In genomic region chrX:37571426-37572111, GRCh38 we compare ENCODE assay signal across 8 cellular contexts. TPM values are rescaled to one million over a fixed set of nuclear protein-coding genes. Genes with fewer than 3 reads are reported as not detected.
DNase-seq lines count a peak whose midpoint lies in the region; TF ChIP-seq lines count a peak whose summit lies in the region.
"Not testable (repeated sequence)": the region's sequence is repeated elsewhere in the genome, so short reads cannot be mapped to it uniquely, and the experiment has no call there.

LANCL3 (plus strand) TSS chrX:37571661; CDS start chrX:37571871, 210 bp downstream.

- peak within 1 kb of the TSS; percentile 83 for H3K4me3 Mint-ChIP-seq in Calu3 (ENCODE audit: low read depth, unreplicated experiment)
- H3K4me3 Mint-ChIP-seq in activated T-cell treated with anti-CD3 and anti-CD28 coated beads, Interleukin-2, amount 50 U/mL, for 24 hours = peak within 1 kb of the TSS; percentile 54
- peak within 1 kb of the TSS; percentile 75 for H3K4me3 Mint-ChIP-seq in stimulated activated naive CD8-positive, alpha-beta T cell treated with anti-CD3 and anti-CD28 coated beads, Interleukin-15, Interleukin-2, amounts not matched to agents 100 ng/mL and 50 ng/mL, for 24 hours

- peaks cover 15% of the 10 kb centered on the region for H3K4me1 Mint-ChIP-seq in Calu3 (ENCODE audit: low read depth, unreplicated experiment)
- not testable (repeated sequence) for H3K4me1 Mint-ChIP-seq in activated T-cell treated with anti-CD3 and anti-CD28 coated beads, Interleukin-2, amount 50 U/mL, for 24 hours (ENCODE audit: low read depth); stimulated activated naive CD8-positive, alpha-beta T cell treated with anti-CD3 and anti-CD28 coated beads, Interleukin-15, Interleukin-2, amounts not matched to agents 100 ng/mL and 50 ng/mL, for 24 hours (ENCODE audit: low read depth)

- H3K4me3 ChIP-seq in HL-60 (replicated peaks; ENCODE audit: insufficient read depth, low read length) (peak within 1 kb of the TSS; percentile 35), Peyer's patch (peak within 1 kb of the TSS in 3 of 4 donors; percentile 20 to 52 (median 47)), choroid plexus epithelial cell (ENCODE audit: low read depth, low read length) (peak within 1 kb of the TSS; percentile 18), iPS DF 6.9 (ENCODE audit: low read length) (peak within 1 kb of the TSS; percentile 25; the same call in 1 of the 2 replicates), neural cell (ENCODE audit: low read length) (peak within 1 kb of the TSS; percentile 61)

- H3K27ac ChIP-seq in HL-60 (replicated peaks); iPS DF 6.9 (ENCODE audit: low read length); neural cell (ENCODE audit: low read length): not testable (repeated sequence)
- peak within 1 kb of the TSS in 1 of 4 donors; percentile 25 for H3K27ac ChIP-seq in Peyer's patch

- H3F3A ChIP-seq in neural cell (ENCODE audit: insufficient read depth, low read length, poor library complexity, severe bottlenecking) = not testable (repeated sequence)

- H3K27ac Mint-ChIP-seq in Calu3 (ENCODE audit: unreplicated experiment) = peak within 1 kb of the TSS; percentile 25
- H3K27ac Mint-ChIP-seq in activated T-cell treated with anti-CD3 and anti-CD28 coated beads, Interleukin-2, amount 50 U/mL, for 24 hours = not testable (repeated sequence)
- H3K27ac Mint-ChIP-seq in stimulated activated naive CD8-positive, alpha-beta T cell treated with anti-CD3 and anti-CD28 coated beads, Interleukin-15, Interleukin-2, amounts not matched to agents 100 ng/mL and 50 ng/mL, for 24 hours = peak within 1 kb of the TSS; percentile 69

- BruUV-seq in Calu3 (replicated peaks; lab: Mats Ljungman, UMichigan) = not testable (repeated sequence)

- not testable (repeated sequence) for H3K9ac ChIP-seq in neural cell (ENCODE audit: low read length)

- not testable (repeated sequence) for H3K9me3 Mint-ChIP-seq in Calu3 (ENCODE audit: low read depth, unreplicated experiment); activated T-cell treated with anti-CD3 and anti-CD28 coated beads, Interleukin-2, amount 50 U/mL, for 24 hours; stimulated activated naive CD8-positive, alpha-beta T cell treated with anti-CD3 and anti-CD28 coated beads, Interleukin-15, Interleukin-2, amounts not matched to agents 100 ng/mL and 50 ng/mL, for 24 hours

- TF ChIP-seq EP300 in neural cell (conservative IDR thresholded peaks at IDR 0.05; ENCODE audit: poor library complexity, severe bottlenecking) = not testable (repeated sequence)

- not testable (repeated sequence) for H3K36me3 Mint-ChIP-seq in Calu3 (ENCODE audit: insufficient read depth, unreplicated experiment); activated T-cell treated with anti-CD3 and anti-CD28 coated beads, Interleukin-2, amount 50 U/mL, for 24 hours (ENCODE audit: low read depth); stimulated activated naive CD8-positive, alpha-beta T cell treated with anti-CD3 and anti-CD28 coated beads, Interleukin-15, Interleukin-2, amounts not matched to agents 100 ng/mL and 50 ng/mL, for 24 hours (ENCODE audit: low read depth)

- DNase-seq in Calu3 (peak; percentile 50), Peyer's patch (peak in 2 of 3 donors; percentile 64 to 72)
- DNase-seq in HL-60 (ENCODE audit: low read depth in 1 of 2, low spot score in 1 of 2); choroid plexus epithelial cell (ENCODE audit: low read depth); iPS DF 6.9 (ENCODE audit: low read depth, low spot score): not testable (repeated sequence)
- DNase-seq in activated T-cell treated with anti-CD3 and anti-CD28 coated beads, Interleukin-2, amount 50 U/mL, for 24 hours = peak; percentile 40

- not testable (repeated sequence) for TF ChIP-seq POLR2A in Peyer's patch (IDR thresholded peaks at IDR 0.05)

- intact Hi-C loops in Calu3 (cut with micrococcal nuclease; ENCODE audit: unreplicated experiment) = loop anchor here (10.0 kb wide), 2 partner anchors 113 to 153 kb away; partner anchors contain the start of gene XK

- H3K4me2 ChIP-seq in neural cell (ENCODE audit: low read length) = not testable (repeated sequence)

- not testable (repeated sequence) for H3K9me2 ChIP-seq in neural cell (ENCODE audit: insufficient read depth, low read length)

- not testable (repeated sequence) for H4K20me1 ChIP-seq in neural cell (ENCODE audit: insufficient read depth)

- H3K4me1 ChIP-seq in Peyer's patch; iPS DF 6.9 (ENCODE audit: control insufficient read depth, insufficient read depth, low read length): not testable (repeated sequence)

- not testable (repeated sequence) for TF ChIP-seq RAD21 in neural cell (conservative IDR thresholded peaks at IDR 0.05)

- not testable (repeated sequence) for H3K27me3 Mint-ChIP-seq in Calu3 (ENCODE audit: unreplicated experiment)
- H3K27me3 Mint-ChIP-seq in activated T-cell treated with anti-CD3 and anti-CD28 coated beads, Interleukin-2, amount 50 U/mL, for 24 hours = peaks cover 46% of the 10 kb centered on the region
- H3K27me3 Mint-ChIP-seq in stimulated activated naive CD8-positive, alpha-beta T cell treated with anti-CD3 and anti-CD28 coated beads, Interleukin-15, Interleukin-2, amounts not matched to agents 100 ng/mL and 50 ng/mL, for 24 hours = peaks cover 28% of the 10 kb centered on the region

- CTCF ChIA-PET in Calu3 (lab: Charles Lee) = interaction anchor here (1.3 kb wide), 2 partner anchors 114 to 253 kb away, joined by 3 read pairs; partner anchors contain the start of gene XK

- TF ChIP-seq CTCF in Calu3 (IDR thresholded peaks at IDR 0.05; ENCODE audit: unreplicated experiment); HL-60 (IDR thresholded peaks at IDR 0.05; ENCODE audit: insufficient read depth, low read length); Peyer's patch (IDR thresholded peaks at IDR 0.05); choroid plexus epithelial cell (conservative IDR thresholded peaks at IDR 0.05; ENCODE audit: low read depth, low read length); neural cell (IDR thresholded peaks at IDR 0.05; ENCODE audit: poor library complexity, severe bottlenecking): not testable (repeated sequence)

- H2AFZ ChIP-seq in neural cell (ENCODE audit: low read depth, low read length) = not testable (repeated sequence)

- not testable (repeated sequence) for H3K27me3 ChIP-seq in HL-60 (ENCODE audit: insufficient read depth, poor library complexity, severe bottlenecking); Peyer's patch; iPS DF 6.9 (ENCODE audit: control insufficient read depth, insufficient read depth, low read length); neural cell (ENCODE audit: insufficient read depth, low read depth, low read length)

- H3K79me2 ChIP-seq in neural cell (replicated peaks; ENCODE audit: insufficient read depth, low read length) = not testable (repeated sequence)

- H3K9me3 ChIP-seq in Peyer's patch; iPS DF 6.9 (ENCODE audit: control insufficient read depth, insufficient read depth, low read length); neural cell (ENCODE audit: low read length): not testable (repeated sequence)

- not testable (repeated sequence) for H3K36me3 ChIP-seq in Peyer's patch; iPS DF 6.9 (ENCODE audit: control insufficient read depth, insufficient read depth, low read length); neural cell (ENCODE audit: insufficient read depth, low read length)

- WGBS in iPS DF 6.9 (ENCODE audit: insufficient coverage, insufficient read length) = no CpG with 5 or more reads among the region's 69 CpGs

RNA-seq across cellular contexts. Expression of gene LANCL3, which starts in this region (rescaled TPM):
- total RNA-seq in Calu3 (2022) (2.2 and 2.3 TPM in 2 replicates), Peyer's patch (1 to 10 TPM in 1 of 4 donors, under 1 TPM in 2, not detected in 1; 0.28 to 3.4 (median 0.88) TPM)
- polyA plus RNA-seq in neural cell = 0.35 and 0.96 TPM in 2 replicates
- 1.4 and 1.5 TPM in 2 replicates for polyA minus RNA-seq in neural cell
